ENCODE assay signal across 12 cellular contexts in the genomic region with DNA sequence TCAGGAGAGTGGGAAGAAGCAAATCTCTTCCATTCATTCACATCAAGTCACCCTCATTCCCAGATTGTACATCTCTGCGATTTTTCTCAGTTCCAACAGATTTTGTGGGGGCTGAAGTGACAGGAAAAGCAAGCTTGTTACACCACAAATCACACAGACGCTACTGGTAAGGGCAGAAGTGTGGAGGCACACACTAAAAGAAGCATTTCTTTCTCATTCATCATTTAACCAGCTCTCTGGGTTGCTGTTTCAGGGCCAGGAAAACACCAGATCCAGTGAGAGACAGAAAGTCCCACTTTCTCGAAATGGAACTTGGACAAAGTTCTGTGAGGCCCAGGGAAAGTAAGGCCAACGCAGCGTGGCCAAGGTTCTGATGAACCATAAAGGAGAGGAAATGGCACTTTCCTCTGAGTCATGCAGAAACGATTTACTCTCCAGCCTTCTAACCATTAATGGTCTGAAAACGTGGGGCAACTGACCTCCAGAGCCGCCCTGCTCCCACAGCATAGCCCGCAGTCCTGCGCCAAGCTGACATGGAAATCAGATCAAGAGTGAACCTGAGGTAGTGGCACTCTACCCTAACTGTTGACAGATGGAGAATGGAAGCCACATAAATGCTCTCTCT.
DNase-seq lines count a peak whose midpoint lies in the region; ATAC-seq and TF ChIP-seq lines count a peak whose summit lies in the region.
"Had no signal": no experiment of that assay in that cellular context is flagged by ENCODE, and none has a peak within 500 bp of the region (broad histone marks: within the 10 kb centered on the region; RNA-seq: fewer than 3 reads in every experiment).

No MANE protein-coding gene starts in this region.

- peak overlapping the region; percentile 54 to 64 for H3K27ac ChIP-seq in uterus

- peak overlapping the region; percentile 60 for H3K4me3 Mint-ChIP-seq in HFFc6

- no peaks in the 10 kb centered on the region for H3K9me3 Mint-ChIP-seq in HFFc6

- H3K9me3 ChIP-seq in uterus = no peaks in the 10 kb centered on the region

- peaks cover 11% of the 10 kb centered on the region; the same call in 1 of the 2 replicates for H3K36me3 Mint-ChIP-seq in HFFc6 (ENCODE audit: low read depth)

- TF ChIP-seq CTCF in HFFc6 (IDR thresholded peaks at IDR 0.05) = no peak
- no peak for TF ChIP-seq CTCF in astrocyte of the cerebellum (IDR thresholded peaks at IDR 0.05; ENCODE audit: low read depth, low read length, missing control alignments)
- no peak for TF ChIP-seq CTCF in uterus (IDR thresholded peaks at IDR 0.05)

- H3K4me1 ChIP-seq in uterus = no peaks in the 10 kb centered on the region

- H3K27me3 ChIP-seq in uterus = no peaks in the 10 kb centered on the region

- DNase-seq in HFFc6 (peak; percentile 90), astrocyte of the cerebellum (ENCODE audit: low read depth) (peak; percentile 86), left kidney (ENCODE audit: low read depth, low spot score) (peak; percentile 43), uterus (peak; percentile 22 to 28), NCI-H345 treated with DMSO at 0.1 percent for 48 hours (lab: John Stamatoyannopoulos, UW; ENCODE audit: unreplicated experiment) (no peak)
- no peak for DNase-seq in stimulated activated CD4-positive, alpha-beta T cell treated with anti-CD3 and anti-CD28 coated beads, Interleukin-2, amount 100 ng/mL, for 24 hours
- DNase-seq: activated CD4-positive, alpha-beta T cell treated with anti-CD3 and anti-CD28 coated beads for 4 hours; activated naive CD4-positive, alpha-beta T cell treated with Interleukin-2 at 50 U/mL for 16 hours; effector CD8-positive, alpha-beta T cell; GDM1; NCI-H2107 had no signal

- H3K4me1 Mint-ChIP-seq in HFFc6 (ENCODE audit: low read depth) = peaks cover 96% of the 10 kb centered on the region

- ATAC-seq in HG03139 (IDR thresholded peaks at IDR 0.05; ENCODE audit: unreplicated experiment) = no peak

- H3K27ac Mint-ChIP-seq in HFFc6 = peak overlapping the region; percentile 97

- H3K36me3 ChIP-seq in uterus = no peaks in the 10 kb centered on the region

- peaks cover 5% of the 10 kb centered on the region; the same call in 1 of the 2 replicates for H3K27me3 Mint-ChIP-seq in HFFc6 (ENCODE audit: insufficient read depth)

- H3K4me3 ChIP-seq in astrocyte of the cerebellum (ENCODE audit: low read depth, low read length) (no peak overlapping the region), uterus (no peak overlapping the region)

- in situ Hi-C loops in astrocyte of the cerebellum (cut with HindIII; ENCODE audit: low sequenced_read_pairs) = no loop called here

- TF ChIP-seq POLR2A in uterus (IDR thresholded peaks at IDR 0.05) = no peak

- intact Hi-C loops in uterus (cut with DNase I; ENCODE audit: low total_unique reads) = no loop called here

Comparison
In these comparisons a context has a peak if more than half of its experiments do, and no peak if none do; other contexts are left out.
1. DNase-seq: peak in HFFc6 (single experiment), astrocyte of the cerebellum (single experiment), left kidney (single experiment) and uterus (2 of 2); none in NCI-H345 treated with DMSO at 0.1 percent for 48 hours (single experiment) and stimulated activated CD4-positive, alpha-beta T cell treated with anti-CD3 and anti-CD28 coated beads, Interleukin-2, amount 100 ng/mL, for 24 hours (0 of 2).